ENCODE assay signal across 8 cellular contexts in genomic region chr10:18660816-18661431, GRCh38. TPM values are rescaled to one million over a fixed set of nuclear protein-coding genes. Genes with fewer than 3 reads are reported as not detected.
DNase-seq lines count a peak whose midpoint lies in the region; ATAC-seq, FAIRE-seq and TF ChIP-seq lines count a peak whose summit lies in the region.

No MANE protein-coding gene starts in this region.

- H3K27ac ChIP-seq in CD8-positive, alpha-beta memory T cell (ENCODE audit: low read depth, low read length): no peak overlapping the region
- H3K27ac ChIP-seq in OCI-LY7 (ENCODE audit: low read depth, low read length, poor library complexity, severe bottlenecking): no peak overlapping the region
- H3K27ac ChIP-seq in endodermal cell (ENCODE audit: low read depth, low read length): no peak overlapping the region
- no peak overlapping the region for H3K27ac ChIP-seq in small intestine (ENCODE audit: low read depth in 1 of 2, low read length in 1 of 2)

- H4K20me1 ChIP-seq in OCI-LY7 (ENCODE audit: insufficient read depth, low read length): peaks cover 20% of the 10 kb centered on the region

- no peaks in the 10 kb centered on the region for H3K9me3 Mint-ChIP-seq in CD8-positive, alpha-beta memory T cell
- no peaks in the 10 kb centered on the region for H3K9me3 Mint-ChIP-seq in endodermal cell
- no peaks in the 10 kb centered on the region for H3K9me3 Mint-ChIP-seq in neural crest cell

- TF ChIP-seq CTCF in OCI-LY7 (conservative IDR thresholded peaks at IDR 0.05; ENCODE audit: low read length): no peak
- no peak for TF ChIP-seq CTCF in endodermal cell (conservative IDR thresholded peaks at IDR 0.05)
- no peak for TF ChIP-seq CTCF in neural crest cell (conservative IDR thresholded peaks at IDR 0.05)

- no peaks in the 10 kb centered on the region for H3K36me3 ChIP-seq in CD8-positive, alpha-beta memory T cell (ENCODE audit: insufficient read depth, low read length)
- H3K36me3 ChIP-seq in OCI-LY7 (ENCODE audit: insufficient read depth, low read length) (peaks cover 37% of the 10 kb centered on the region), endodermal cell (ENCODE audit: control insufficient read depth, insufficient read depth, low read length) (peaks cover 17% of the 10 kb centered on the region), small intestine (ENCODE audit: control insufficient read depth in 2 of 2, insufficient read depth in 2 of 2, low read length in 2 of 2) (no peaks in the 10 kb centered on the region)

- peak overlapping the region; percentile 2 to 98 (median 73) for H3K4me3 Mint-ChIP-seq in CD8-positive, alpha-beta memory T cell
- H3K4me3 Mint-ChIP-seq in endodermal cell (peak overlapping the region; percentile 99), neural crest cell (peak overlapping the region; percentile 85)

- WGBS in endodermal cell (ENCODE audit: insufficient coverage in 1 of 2, insufficient read length in 1 of 2), 2 experiments: 87% methylated on average over 7 to 18 of the region's 19 CpGs
- WGBS in small intestine, 3 donors: 34 to 71% (median 52%) methylated on average over 19 of the region's 19 CpGs

- H2AFZ ChIP-seq in OCI-LY7 (ENCODE audit: low read length): no peak overlapping the region

- POLR2A ChIA-PET in CD8-positive, alpha-beta memory T cell (lab: Charles Lee): no interaction called here
- POLR2A ChIA-PET in OCI-LY7 (lab: Charles Lee): interaction anchor here (0.8 to 1.3 kb wide), 2 partner anchors 12 to 58 kb away, joined by 3 read pairs; no protein-coding TSS in a partner anchor

- no TSS peak for BruUV-seq in OCI-LY7 (replicated peaks; lab: Mats Ljungman, UMichigan)

- no peak for DNase-seq in CD8-positive, alpha-beta memory T cell
- DNase-seq in OCI-LY7 (ENCODE audit: low spot score) (no peak), endodermal cell (no peak), neural crest cell (ENCODE audit: low read depth, low spot score) (no peak), small intestine (no peak), NCI-H524 (lab: John Stamatoyannopoulos, UW) (no peak), foreskin melanocyte (no peak)

- peak overlapping the region; percentile 96 for H3K4me2 ChIP-seq in OCI-LY7 (ENCODE audit: low read length)

- peaks cover 46 to 72% (median 56%) of the 10 kb centered on the region in 3 donors for H3K4me1 Mint-ChIP-seq in CD8-positive, alpha-beta memory T cell
- H3K4me1 Mint-ChIP-seq in endodermal cell: peaks cover 30% of the 10 kb centered on the region
- peaks cover 46% of the 10 kb centered on the region for H3K4me1 Mint-ChIP-seq in neural crest cell

- H3K9me2 ChIP-seq in OCI-LY7 (ENCODE audit: insufficient read depth, low read length): no peaks in the 10 kb centered on the region

- peaks cover 82% of the 10 kb centered on the region for H3K79me2 ChIP-seq in OCI-LY7 (ENCODE audit: insufficient read depth, low read depth, low read length)

- H3K9ac ChIP-seq in endodermal cell (ENCODE audit: extremely low read depth, low read length, poor library complexity, severe bottlenecking): peak overlapping the region; percentile 94

- CTCF ChIA-PET in CD8-positive, alpha-beta memory T cell (lab: Charles Lee): interaction anchor here (1.0 kb wide), 1 partner anchor 19 kb away, joined by 3 read pairs; no protein-coding TSS in a partner anchor
- CTCF ChIA-PET in OCI-LY7 (lab: Charles Lee; ENCODE audit: unreplicated experiment): no interaction called here

- no peak for FAIRE-seq in small intestine (lab: Jason Lieb, UNC)

- H3K27me3 ChIP-seq in CD8-positive, alpha-beta memory T cell (ENCODE audit: insufficient read depth, low read length, poor library complexity, severe bottlenecking): no peaks in the 10 kb centered on the region
- no peaks in the 10 kb centered on the region for H3K27me3 ChIP-seq in endodermal cell (ENCODE audit: control insufficient read depth, insufficient read depth, low read length, poor library complexity, severe bottlenecking)
- no peaks in the 10 kb centered on the region for H3K27me3 ChIP-seq in small intestine (ENCODE audit: control insufficient read depth in 2 of 2, insufficient read depth in 2 of 2, low read length in 2 of 2)

- intact Hi-C loops in OCI-LY7 (cut with micrococcal nuclease; ENCODE audit: unreplicated experiment): no loop called here

- no peaks in the 10 kb centered on the region for H3K27me3 Mint-ChIP-seq in CD8-positive, alpha-beta memory T cell
- no peaks in the 10 kb centered on the region for H3K27me3 Mint-ChIP-seq in endodermal cell (ENCODE audit: insufficient read depth)
- no peaks in the 10 kb centered on the region for H3K27me3 Mint-ChIP-seq in neural crest cell (ENCODE audit: low read depth)

- no peaks in the 10 kb centered on the region for H3K9me3 ChIP-seq in CD8-positive, alpha-beta memory T cell (ENCODE audit: low read length)
- H3K9me3 ChIP-seq in OCI-LY7 (ENCODE audit: low read length) (no peaks in the 10 kb centered on the region), endodermal cell (ENCODE audit: control insufficient read depth, low read length) (no peaks in the 10 kb centered on the region), small intestine (ENCODE audit: control insufficient read depth, low read depth) (no peaks in the 10 kb centered on the region)

- H3K4me3 ChIP-seq in CD8-positive, alpha-beta memory T cell (ENCODE audit: low read length): no peak overlapping the region
- H3K4me3 ChIP-seq in OCI-LY7 (ENCODE audit: low read depth, low read length, poor library complexity, severe bottlenecking): peak overlapping the region; percentile 97
- H3K4me3 ChIP-seq in endodermal cell (ENCODE audit: low read length): peak overlapping the region; percentile 95
- H3K4me3 ChIP-seq in small intestine (ENCODE audit: low read depth in 1 of 2, low read length in 2 of 2): peak overlapping the region in 1 of 2 donors; percentile 74

- peak overlapping the region in 6 of 8 donors; percentile 14 to 100 (median 74) for H3K27ac Mint-ChIP-seq in CD8-positive, alpha-beta memory T cell
- no peak overlapping the region for H3K27ac Mint-ChIP-seq in endodermal cell
- H3K27ac Mint-ChIP-seq in neural crest cell (ENCODE audit: unreplicated experiment): peak overlapping the region; percentile 36

- peaks cover 0 to 20% (median 2%) of the 10 kb centered on the region in 3 donors for H3K36me3 Mint-ChIP-seq in CD8-positive, alpha-beta memory T cell
- H3K36me3 Mint-ChIP-seq in endodermal cell (ENCODE audit: low read depth) (peaks cover 17% of the 10 kb centered on the region), neural crest cell (ENCODE audit: low read depth) (peaks cover 9% of the 10 kb centered on the region)

- peaks cover 33% of the 10 kb centered on the region for H3K4me1 ChIP-seq in CD8-positive, alpha-beta memory T cell (ENCODE audit: insufficient read depth, low read length)
- H3K4me1 ChIP-seq in OCI-LY7 (ENCODE audit: insufficient read depth, low read length, poor library complexity, severe bottlenecking) (peaks cover 24% of the 10 kb centered on the region), endodermal cell (ENCODE audit: control insufficient read depth, insufficient read depth, low read length) (no peaks in the 10 kb centered on the region), small intestine (ENCODE audit: control insufficient read depth in 2 of 2, insufficient read depth in 1 of 2, low read depth in 1 of 2, low read length in 1 of 2) (peaks cover 0 to 13% of the 10 kb centered on the region in 2 donors)

- ATAC-seq in HG03571 (IDR thresholded peaks at IDR 0.05; ENCODE audit: unreplicated experiment): no peak

RNA-seq across cellular contexts. Expression of gene ARL5B, which starts 1.7 kb away (rescaled TPM):
- 1 to 10 TPM; 9.0 to 9.5 TPM for total RNA-seq in CD8-positive, alpha-beta memory T cell
- 0.98 TPM for polyA plus RNA-seq in CD8-positive, alpha-beta memory T cell
- total RNA-seq in OCI-LY7 (2014; rRNA removed; shearing (Covaris generic)): 9.9 and 11.5 TPM in 2 replicates
- 17.5 and 20.0 TPM in 2 replicates for total RNA-seq in OCI-LY7 (2022)
- 10 to 100 TPM; 44.8 to 55.4 TPM for total RNA-seq in endodermal cell
- 47.9 TPM for polyA plus RNA-seq in endodermal cell (2013, experiment 1 of 2)
- 52.2 TPM for polyA plus RNA-seq in endodermal cell (2013, experiment 2 of 2)
- total RNA-seq in neural crest cell: 38.4 and 41.0 TPM in 2 replicates
- 1 to 10 TPM; 5.9 to 7.4 (median 6.7) TPM for polyA plus RNA-seq in small intestine

RNA-seq across cellular contexts. Expression of gene NSUN6, which starts 9.5 kb away (rescaled TPM):
- 10 to 100 TPM; 14.1 to 16.4 TPM for total RNA-seq in CD8-positive, alpha-beta memory T cell
- 8.6 TPM for polyA plus RNA-seq in CD8-positive, alpha-beta memory T cell
- total RNA-seq in OCI-LY7 (2014; rRNA removed; shearing (Covaris generic)): 20.0 and 23.2 TPM in 2 replicates
- total RNA-seq in OCI-LY7 (2022) (27.2 and 36.0 TPM in 2 replicates), endodermal cell (10 to 100 TPM; 10.6 to 15.4 TPM), neural crest cell (17.8 and 18.4 TPM in 2 replicates)
- polyA plus RNA-seq in endodermal cell (2013, experiment 1 of 2): 18.4 TPM
- polyA plus RNA-seq in endodermal cell (2013, experiment 2 of 2): 15.6 TPM
- 10 to 100 TPM in 1 of 3 donors, 1 to 10 TPM in 2; 6.0 to 10.1 (median 7.0) TPM for polyA plus RNA-seq in small intestine
